Comparison of ENCODE assay signal across 8 cellular contexts in the genomic region with DNA sequence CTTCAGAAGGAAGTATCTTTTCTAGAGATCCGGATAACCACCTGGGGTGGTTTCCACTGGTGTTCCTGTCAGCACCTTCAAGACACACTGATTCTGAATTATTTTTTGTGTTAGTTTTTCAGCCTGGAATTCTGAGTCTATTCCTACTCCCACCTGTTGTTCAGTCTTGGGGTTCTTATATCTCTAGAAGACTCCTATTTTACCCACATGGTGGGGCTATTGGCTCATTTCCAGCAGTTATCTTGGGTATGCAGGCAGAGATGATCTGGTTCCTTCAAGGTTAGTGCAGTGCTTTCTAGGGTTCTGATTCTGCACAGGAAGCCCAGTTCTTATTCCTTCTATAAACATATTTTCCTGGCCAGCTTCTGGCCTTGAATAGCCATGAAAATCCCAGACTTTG.
DNase-seq lines count a peak whose midpoint lies in the region; ATAC-seq and TF ChIP-seq lines count a peak whose summit lies in the region.

No MANE protein-coding gene starts in this region.

- no peaks in the 10 kb centered on the region for H3K9me2 ChIP-seq in Loucy (replicated peaks; ENCODE audit: low read depth, low read length)

- H3K27me3 Mint-ChIP-seq in T-cell, result no peaks in the 10 kb centered on the region
- H3K27me3 Mint-ChIP-seq in stimulated activated naive B cell treated with anti-CD40 and anti-IgM and Interleukin-4, amounts not matched to agents 10 μg/mL and 1 μg/mL and 100 μg/mL, for 72 hours, result no peaks in the 10 kb centered on the region

- H3K27ac Mint-ChIP-seq in T-cell, result no peak overlapping the region
- H3K27ac Mint-ChIP-seq in stimulated activated naive B cell treated with anti-CD40 and anti-IgM and Interleukin-4, amounts not matched to agents 10 μg/mL and 1 μg/mL and 100 μg/mL, for 72 hours, result no peak overlapping the region

- H3K4me1 Mint-ChIP-seq in T-cell, result no peaks in the 10 kb centered on the region
- no peaks in the 10 kb centered on the region for H3K4me1 Mint-ChIP-seq in stimulated activated naive B cell treated with anti-CD40 and anti-IgM and Interleukin-4, amounts not matched to agents 10 μg/mL and 1 μg/mL and 100 μg/mL, for 72 hours

- H3K4me3 ChIP-seq in Loucy (ENCODE audit: low read length, poor library complexity, severe bottlenecking) (no peak overlapping the region), fibroblast of mammary gland (ENCODE audit: control insufficient read depth, low read depth, low read length) (no peak overlapping the region)

- no peaks in the 10 kb centered on the region for H3K9me3 ChIP-seq in Loucy (ENCODE audit: insufficient read depth, low read depth, low read length)

- no peak overlapping the region for H2AFZ ChIP-seq in Loucy (ENCODE audit: low read length)

- H3K36me3 ChIP-seq in Loucy (ENCODE audit: insufficient read depth, low read length), result no peaks in the 10 kb centered on the region

- H3K79me2 ChIP-seq in Loucy (ENCODE audit: insufficient read depth, low read length), result no peaks in the 10 kb centered on the region

- no peaks in the 10 kb centered on the region for H3F3A ChIP-seq in Loucy (ENCODE audit: low read depth)

- POLR2A ChIA-PET in T-cell (lab: Charles Lee), result no interaction called here

- ATAC-seq in T-cell (replicated peaks in 1 of 4) (peak in 3 of 4 experiments; percentile 77 to 84 (median 78)), GM18519 (IDR thresholded peaks at IDR 0.05; ENCODE audit: low FRiP score, unreplicated experiment) (no peak), GM19455 (IDR thresholded peaks at IDR 0.05; ENCODE audit: unreplicated experiment) (no peak)
- peak; percentile 77 to 91 for ATAC-seq in stimulated activated naive B cell treated with anti-CD40 and anti-IgM and Interleukin-4, amounts not matched to agents 10 μg/mL and 1 μg/mL and 100 μg/mL, for 72 hours (replicated peaks)

- no peaks in the 10 kb centered on the region for H3K36me3 Mint-ChIP-seq in T-cell
- no peaks in the 10 kb centered on the region for H3K36me3 Mint-ChIP-seq in stimulated activated naive B cell treated with anti-CD40 and anti-IgM and Interleukin-4, amounts not matched to agents 10 μg/mL and 1 μg/mL and 100 μg/mL, for 72 hours

- H3K4me1 ChIP-seq in Loucy (ENCODE audit: insufficient read depth, low read length, poor library complexity, severe bottlenecking), result no peaks in the 10 kb centered on the region

- TF ChIP-seq CTCF in Loucy (conservative IDR thresholded peaks at IDR 0.05; ENCODE audit: low read length) (peak; percentile 72), fibroblast of mammary gland (conservative IDR thresholded peaks at IDR 0.05; ENCODE audit: control insufficient read depth, insufficient read depth, low read depth, low read length) (no peak)

- H3K4me3 Mint-ChIP-seq in T-cell, result no peak overlapping the region
- H3K4me3 Mint-ChIP-seq in stimulated activated naive B cell treated with anti-CD40 and anti-IgM and Interleukin-4, amounts not matched to agents 10 μg/mL and 1 μg/mL and 100 μg/mL, for 72 hours, result no peak overlapping the region

- H3K9me3 Mint-ChIP-seq in T-cell, result no peaks in the 10 kb centered on the region
- peaks cover 0 to 2% of the 10 kb centered on the region in 2 donors for H3K9me3 Mint-ChIP-seq in stimulated activated naive B cell treated with anti-CD40 and anti-IgM and Interleukin-4, amounts not matched to agents 10 μg/mL and 1 μg/mL and 100 μg/mL, for 72 hours

- H4K20me1 ChIP-seq in Loucy (ENCODE audit: insufficient read depth, low read length, poor library complexity, severe bottlenecking), result no peaks in the 10 kb centered on the region

- no peak overlapping the region for H3K4me2 ChIP-seq in Loucy (ENCODE audit: low read depth, low read length, poor library complexity, severe bottlenecking)

- DNase-seq in activated T-cell treated with anti-CD3 and anti-CD28 coated beads for 24 hours (ENCODE audit: low read depth), result peak; percentile 28
- no peak for DNase-seq in activated T-cell treated with anti-CD3 and anti-CD28 coated beads, Interleukin-2, amount 50 U/mL, for 48 hours
- DNase-seq in T-cell, result peak in 29 of 34 experiments; percentile 4 to 59 (median 25)
- DNase-seq in fibroblast of mammary gland (ENCODE audit: low read depth), result peak; percentile 48
- peak; percentile 19 for DNase-seq in stimulated activated naive B cell treated with anti-CD40 and anti-IgM and Interleukin-4, amounts not matched to agents 10 μg/mL and 1 μg/mL and 100 μg/mL, for 72 hours

- CTCF ChIA-PET in T-cell (lab: Charles Lee), result interaction anchor here (0.6 to 2.7 kb wide), 7 partner anchors 232 to 551 kb away, joined by 3 to 30 read pairs (median 10); no protein-coding TSS in a partner anchor

- H3K9ac ChIP-seq in Loucy (ENCODE audit: low read depth, low read length, poor library complexity, severe bottlenecking), result no peak overlapping the region

- H3K27me3 ChIP-seq in Loucy (ENCODE audit: insufficient read depth, low read length, poor library complexity, severe bottlenecking), result no peaks in the 10 kb centered on the region

Comparison
In these comparisons a context has a peak if more than half of its experiments do, and no peak if none do; other contexts are left out.
1. DNase-seq: peak in activated T-cell treated with anti-CD3 and anti-CD28 coated beads for 24 hours (single experiment), T-cell (29 of 34), fibroblast of mammary gland (single experiment) and stimulated activated naive B cell treated with anti-CD40 and anti-IgM and Interleukin-4, amounts not matched to agents 10 μg/mL and 1 μg/mL and 100 μg/mL, for 72 hours (single experiment); none in activated T-cell treated with anti-CD3 and anti-CD28 coated beads, Interleukin-2, amount 50 U/mL, for 48 hours (0 of 2).
2. ATAC-seq: peak in T-cell (3 of 4) and stimulated activated naive B cell treated with anti-CD40 and anti-IgM and Interleukin-4, amounts not matched to agents 10 μg/mL and 1 μg/mL and 100 μg/mL, for 72 hours (2 of 2); none in GM18519 (single experiment) and GM19455 (single experiment).